In the genomic region with DNA sequence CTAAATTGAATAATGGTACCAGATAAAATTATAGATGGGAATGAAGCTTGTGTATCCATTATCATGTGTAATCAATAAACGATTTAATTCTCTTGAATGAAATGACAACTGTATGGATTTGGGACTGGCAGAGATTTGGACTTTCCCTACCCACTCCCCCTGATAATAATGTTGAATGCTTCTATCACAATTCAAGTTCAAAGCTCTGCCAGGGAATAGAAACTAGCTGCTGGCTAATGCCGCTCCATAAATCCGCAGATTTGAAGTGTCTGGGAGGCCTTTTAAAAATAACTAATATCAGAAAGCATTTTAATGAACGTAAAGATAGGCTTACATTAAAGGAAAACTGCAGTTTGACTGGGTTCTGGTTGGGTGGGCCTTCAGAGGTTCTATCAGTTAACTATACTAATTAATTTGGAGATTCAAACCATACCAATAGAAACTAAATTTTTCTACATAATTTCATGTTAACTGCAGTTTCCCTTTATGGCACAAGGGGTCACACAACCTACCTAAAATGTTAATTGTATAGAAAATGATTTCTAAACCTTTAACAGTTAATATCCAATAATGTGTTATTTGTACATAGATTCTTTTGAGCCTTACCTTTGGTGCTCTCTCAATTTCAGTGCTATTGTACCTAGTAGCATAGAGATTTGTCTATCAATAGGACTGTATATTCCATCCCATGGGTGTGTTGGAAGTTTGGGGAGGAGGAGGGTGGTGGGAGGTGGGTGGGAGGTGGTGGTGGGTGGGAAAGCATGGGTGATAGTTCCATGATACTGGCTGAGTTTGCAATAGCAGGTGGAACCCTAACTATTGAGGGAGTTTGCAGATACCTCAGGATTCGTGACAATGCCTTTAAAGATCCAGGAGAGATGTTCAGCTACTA, we compare ENCODE assay signal across 9 cellular contexts. TPM values are rescaled to one million over a fixed set of nuclear protein-coding genes. Genes with fewer than 3 reads are reported as not detected.
DNase-seq lines count a peak whose midpoint lies in the region; ATAC-seq, FAIRE-seq and TF ChIP-seq lines count a peak whose summit lies in the region.
"Had no signal": no experiment of that assay in that cellular context is flagged by ENCODE, and none has a peak within 500 bp of the region (broad histone marks: within the 10 kb centered on the region; RNA-seq: fewer than 3 reads in every experiment).

No MANE protein-coding gene starts in this region.

- H3K9me3 Mint-ChIP-seq in CD14-positive monocyte = no peaks in the 10 kb centered on the region
- no peaks in the 10 kb centered on the region for H3K9me3 Mint-ChIP-seq in naive thymus-derived CD8-positive, alpha-beta T cell

- H3K27me3 Mint-ChIP-seq in CD14-positive monocyte (ENCODE audit: low read depth in 3 of 3) = no peaks in the 10 kb centered on the region
- H3K27me3 Mint-ChIP-seq in naive thymus-derived CD8-positive, alpha-beta T cell = no peaks in the 10 kb centered on the region

- no peak for TF ChIP-seq POLR2A in IMR-90 (IDR thresholded peaks at IDR 0.05; ENCODE audit: low read depth, low read length)

- H3K4ac ChIP-seq in IMR-90 (ENCODE audit: low read depth, low read length) = no peak overlapping the region

- H2BK15ac ChIP-seq in IMR-90 (ENCODE audit: low read depth, low read length) = no peak overlapping the region

- H4K8ac ChIP-seq in IMR-90 (ENCODE audit: low read depth in 2 of 2, low read length in 2 of 2) = no peak overlapping the region

- H4K5ac ChIP-seq in IMR-90 (ENCODE audit: low read depth, low read length) = no peak overlapping the region

- no peak overlapping the region for H3K4me2 ChIP-seq in IMR-90 (ENCODE audit: low read depth, low read length)

- DNase-seq in CD14-positive monocyte (ENCODE audit: low spot score) = no peak
- DNase-seq in IMR-90 = no peak
- no peak for DNase-seq in bronchial epithelial cell (ENCODE audit: low read depth)
- DNase-seq in naive thymus-derived CD8-positive, alpha-beta T cell = no peak
- no peak for DNase-seq in posterior vena cava (ENCODE audit: low spot score)
- DNase-seq in dedifferentiated amniotic fluid mesenchymal stem cell (ENCODE audit: extremely low spot score) = no peak
- no peak for DNase-seq in NCI-H2196 (lab: John Stamatoyannopoulos, UW; ENCODE audit: unreplicated experiment)
- DNase-seq: adrenal gland had no signal

- H4K20me1 ChIP-seq in IMR-90 (ENCODE audit: insufficient read depth, low read length) = peaks cover 86% of the 10 kb centered on the region

- no peak overlapping the region for H2AK5ac ChIP-seq in IMR-90 (ENCODE audit: low read depth, low read length)

- dilution Hi-C loops in IMR-90 (cut with HindIII; ENCODE audit: low sequenced_read_pairs, unreplicated experiment) = no loop called here

- H2BK20ac ChIP-seq in IMR-90 (ENCODE audit: low read depth, low read length) = no peak overlapping the region

- H4K91ac ChIP-seq in IMR-90 (ENCODE audit: insufficient read depth, low read depth, low read length) = no peak overlapping the region

- H2AFZ ChIP-seq in IMR-90 (replicated peaks; ENCODE audit: low read length, poor library complexity) = no peak overlapping the region

- intact Hi-C loops in CD14-positive monocyte (cut with micrococcal nuclease) (no loop called here), IMR-90 (cut with micrococcal nuclease) (loop anchor here (1.0 to 5.0 kb wide), 2 partner anchors 33 to 83 kb away; no protein-coding TSS in a partner anchor), posterior vena cava (cut with DNase I) (no loop called here)

- H3K4me3 Mint-ChIP-seq in CD14-positive monocyte = peak overlapping the region in 1 of 2 donors; percentile 4
- H3K4me3 Mint-ChIP-seq in naive thymus-derived CD8-positive, alpha-beta T cell = peak overlapping the region in 8 of 10 donors; percentile 7 to 72 (median 56)

- BruUV-seq in IMR-90 (replicated peaks; lab: Mats Ljungman, UMichigan) = no TSS peak

- no peak overlapping the region for H2BK5ac ChIP-seq in IMR-90 (ENCODE audit: low read depth, low read length, poor library complexity, severe bottlenecking)

- H3K36me3 Mint-ChIP-seq in CD14-positive monocyte = peaks cover 75 to 89% of the 10 kb centered on the region in 2 donors
- peaks cover 3 to 50% (median 17%) of the 10 kb centered on the region in 3 donors for H3K36me3 Mint-ChIP-seq in naive thymus-derived CD8-positive, alpha-beta T cell

- in situ Hi-C loops in IMR-90 (cut with MboI; ENCODE audit: low sequenced_read_pairs) = no loop called here

- no peaks in the 10 kb centered on the region for H3K4me1 ChIP-seq in IMR-90 (ENCODE audit: control insufficient read depth, insufficient read depth, low read length)

- H3K36me3 ChIP-seq in IMR-90 (ENCODE audit: control insufficient read depth, insufficient read depth, low read length) (peaks cover 42% of the 10 kb centered on the region), bronchial epithelial cell (ENCODE audit: control insufficient read depth, insufficient read depth, low read length) (peaks cover 14% of the 10 kb centered on the region)

- peaks cover 83% of the 10 kb centered on the region for H3K4me1 Mint-ChIP-seq in CD14-positive monocyte
- peaks cover 21 to 69% (median 55%) of the 10 kb centered on the region in 4 donors for H3K4me1 Mint-ChIP-seq in naive thymus-derived CD8-positive, alpha-beta T cell

- H2BK120ac ChIP-seq in IMR-90 (ENCODE audit: low read depth, low read length) = no peak overlapping the region

- CTCF ChIA-PET in IMR-90 (lab: Yijun Ruan, JAX) = interaction anchor here (0.6 to 0.9 kb wide), 3 partner anchors 39 to 66 kb away, joined by 3 to 4 read pairs (median 4); a partner anchor contains a TSS

- peak overlapping the region; percentile 55; the same call in 1 of the 2 replicates for H3K9ac ChIP-seq in IMR-90 (ENCODE audit: low read depth, low read length)

- H3K9me1 ChIP-seq in IMR-90 (ENCODE audit: insufficient read depth, low read length) = no peaks in the 10 kb centered on the region

- H3K56ac ChIP-seq in IMR-90 (ENCODE audit: extremely low read depth, insufficient read depth, low read length) = no peak overlapping the region

- WGBS in IMR-90 (ENCODE audit: extremely low coverage in 2 of 2, insufficient read length in 1 of 2), 2 experiments = 100% methylated on average over 1 of the region's 5 CpGs; no CpG with 5 or more reads in 1 of the 2 experiments

- H3K4me3 ChIP-seq in IMR-90 (ENCODE audit: insufficient read depth, low read depth, low read length) = no peak overlapping the region
- no peak overlapping the region for H3K4me3 ChIP-seq in bronchial epithelial cell (ENCODE audit: low read depth, low read length)

- POLR2A ChIA-PET in IMR-90 (lab: Charles Lee; ENCODE audit: unreplicated experiment) = no interaction called here
- POLR2A ChIA-PET in naive thymus-derived CD8-positive, alpha-beta T cell (lab: Charles Lee) = interaction anchor here (0.5 to 0.6 kb wide), 2 partner anchors 20 to 68 kb away, joined by 3 read pairs; no protein-coding TSS in a partner anchor

- peaks cover 12 to 35% of the 10 kb centered on the region in 2 experiments for H3K79me1 ChIP-seq in IMR-90 (ENCODE audit: low read depth in 1 of 2, low read length in 2 of 2)

- peak; percentile 60 for TF ChIP-seq CTCF in CD14-positive monocyte (IDR thresholded peaks at IDR 0.05)
- TF ChIP-seq CTCF in IMR-90 (conservative IDR thresholded peaks at IDR 0.05; ENCODE audit: low read depth, low read length) = peak; percentile 41
- peak; percentile 7 for TF ChIP-seq CTCF in bronchial epithelial cell (IDR thresholded peaks at IDR 0.05; ENCODE audit: insufficient read depth, low read length, severe bottlenecking)

- H3K27me3 ChIP-seq in IMR-90 (ENCODE audit: control insufficient read depth, insufficient read depth, low read length) (no peaks in the 10 kb centered on the region), bronchial epithelial cell (ENCODE audit: control insufficient read depth, insufficient read depth, low read length) (no peaks in the 10 kb centered on the region)
- H3K27me3 ChIP-seq: adrenal gland had no signal

- H3K27ac Mint-ChIP-seq in CD14-positive monocyte = peak overlapping the region; percentile 15 to 86 (median 77)
- peak overlapping the region in 7 of 10 donors; percentile 7 to 91 (median 73) for H3K27ac Mint-ChIP-seq in naive thymus-derived CD8-positive, alpha-beta T cell

- H3K23ac ChIP-seq in IMR-90 (ENCODE audit: low read depth, low read length) = peak overlapping the region; percentile 7; the same call in 1 of the 2 replicates

- no peak overlapping the region for H3K18ac ChIP-seq in IMR-90 (ENCODE audit: low read depth, low read length)

- no peak overlapping the region for H3K27ac ChIP-seq in IMR-90 (ENCODE audit: insufficient read depth, low read length)

- H3K9me3 ChIP-seq in IMR-90 (ENCODE audit: control insufficient read depth, insufficient read depth, low read length) = no peaks in the 10 kb centered on the region
- H3K9me3 ChIP-seq: adrenal gland had no signal

- ATAC-seq in IMR-90 (ENCODE audit: low read depth) (no peak), HG02588 (IDR thresholded peaks at IDR 0.05; ENCODE audit: unreplicated experiment) (no peak)
- ATAC-seq in naive thymus-derived CD8-positive, alpha-beta T cell = no peak

- H2AK9ac ChIP-seq in IMR-90 (replicated peaks; ENCODE audit: low read depth, low read length, poor library complexity) = no peak overlapping the region

- no peak for FAIRE-seq in bronchial epithelial cell (lab: Jason Lieb, UNC)

- no peak overlapping the region for H3K14ac ChIP-seq in IMR-90 (replicated peaks; ENCODE audit: low read depth, low read length)

- peak; percentile 29 for TF ChIP-seq RAD21 in IMR-90 (IDR thresholded peaks at IDR 0.05; ENCODE audit: low read length)

RNA-seq across cellular contexts. Expression of a gene that starts 4.9 kb away (rescaled TPM):
- 100 to 1,000 TPM; 266 to 308 TPM for polyA plus RNA-seq in CD14-positive monocyte
- 1,291 and 1,409 TPM in 2 replicates for total RNA-seq in IMR-90 (2012; rRNA removed)
- 631 and 747 TPM in 2 replicates for polyA plus RNA-seq in IMR-90 (2012; rRNA removed)
- polyA plus RNA-seq in IMR-90 (2012; cell fraction: cytosol; rRNA removed) = 536 and 830 TPM in 2 replicates
- polyA plus RNA-seq in IMR-90 (2012; cell fraction: nucleus; rRNA removed; ENCODE audit: low replicate concordance) = 116 and 626 TPM in 2 replicates
- 329 and 428 TPM in 2 replicates for total RNA-seq in bronchial epithelial cell
- total RNA-seq in naive thymus-derived CD8-positive, alpha-beta T cell = 1,000 to 10,000 TPM; 1,109 to 1,141 TPM
- polyA plus RNA-seq in naive thymus-derived CD8-positive, alpha-beta T cell = 1,000 to 10,000 TPM in 1 of 3 donors, 100 to 1,000 TPM in 2; 932 to 1,177 (median 943) TPM
- total RNA-seq in posterior vena cava = 100 to 1,000 TPM; 503 to 615 TPM

RNA-seq across cellular contexts. Expression of a gene that starts 5.5 kb away (rescaled TPM):
- polyA plus RNA-seq in CD14-positive monocyte (1 to 10 TPM; 2.9 to 5.4 TPM), IMR-90 (2012; rRNA removed) (15.3 and 18.0 TPM in 2 replicates)
- total RNA-seq in IMR-90 (2012; rRNA removed) (40.9 and 66.9 TPM in 2 replicates), bronchial epithelial cell (13.2 and 16.0 TPM in 2 replicates), posterior vena cava (10 to 100 TPM; 46.2 to 56.2 TPM)
- 3.8 and 5.5 TPM in 2 replicates for polyA plus RNA-seq in IMR-90 (2012; cell fraction: cytosol; rRNA removed)
- polyA plus RNA-seq in IMR-90 (2012; cell fraction: nucleus; rRNA removed; ENCODE audit: low replicate concordance) = 2.4 and 10.2 TPM in 2 replicates
- total RNA-seq in naive thymus-derived CD8-positive, alpha-beta T cell = 10 to 100 TPM; 66.6 to 70.5 TPM
- 10 to 100 TPM; 23.7 to 34.4 (median 29.4) TPM for polyA plus RNA-seq in naive thymus-derived CD8-positive, alpha-beta T cell

RNA-seq across cellular contexts. Expression of a gene that starts 15.4 kb away (rescaled TPM):
- polyA plus RNA-seq in CD14-positive monocyte = 100 to 1,000 TPM in 1 of 2 donors, 10 to 100 TPM in 1; 79.5 to 157 TPM
- 0.18 and 0.28 TPM in 2 replicates for total RNA-seq in IMR-90 (2012; rRNA removed)
- 0.17 and 0.32 TPM in 2 replicates for polyA plus RNA-seq in IMR-90 (2012; rRNA removed)
- 0.39 and 0.62 TPM in 2 replicates for polyA plus RNA-seq in IMR-90 (2012; cell fraction: cytosol; rRNA removed)
- polyA plus RNA-seq in IMR-90 (2012; cell fraction: nucleus; rRNA removed; ENCODE audit: low replicate concordance) = 0.17 and 0.46 TPM in 2 replicates
- not detected in 2 replicates for total RNA-seq in bronchial epithelial cell
- total RNA-seq in naive thymus-derived CD8-positive, alpha-beta T cell = not detected
- under 1 TPM in 1 of 3 donors, not detected in 2; 0.14 TPM for polyA plus RNA-seq in naive thymus-derived CD8-positive, alpha-beta T cell
- total RNA-seq in posterior vena cava = 1 to 10 TPM; 1.6 to 3.5 TPM

RNA-seq across cellular contexts. Expression of a gene that starts 39.5 kb away (rescaled TPM):
- polyA plus RNA-seq in CD14-positive monocyte = 100 to 1,000 TPM; 176 to 190 TPM
- 262 and 382 TPM in 2 replicates for total RNA-seq in IMR-90 (2012; rRNA removed)
- polyA plus RNA-seq in IMR-90 (2012; rRNA removed) = 157 and 187 TPM in 2 replicates
- 73.8 and 80.0 TPM in 2 replicates for polyA plus RNA-seq in IMR-90 (2012; cell fraction: cytosol; rRNA removed)
- polyA plus RNA-seq in IMR-90 (2012; cell fraction: nucleus; rRNA removed; ENCODE audit: low replicate concordance) = 22.8 and 109 TPM in 2 replicates
- total RNA-seq in bronchial epithelial cell = 89.5 and 118 TPM in 2 replicates
- total RNA-seq in naive thymus-derived CD8-positive, alpha-beta T cell = 10 to 100 TPM; 79.0 to 83.5 TPM
- polyA plus RNA-seq in naive thymus-derived CD8-positive, alpha-beta T cell = 100 to 1,000 TPM; 128 to 152 (median 132) TPM
- total RNA-seq in posterior vena cava = 10 to 100 TPM; 80.2 to 80.6 TPM

Comparison
In these comparisons a context has a peak if more than half of its experiments do, and no peak if none do; other contexts are left out.
1. CTCF ChIP-seq: peak in every context shown above with its lines; median percentile 60 in CD14-positive monocyte; 41 in IMR-90; 7 in bronchial epithelial cell.